12 cellular contexts compared by ENCODE assay signal in the genomic region with DNA sequence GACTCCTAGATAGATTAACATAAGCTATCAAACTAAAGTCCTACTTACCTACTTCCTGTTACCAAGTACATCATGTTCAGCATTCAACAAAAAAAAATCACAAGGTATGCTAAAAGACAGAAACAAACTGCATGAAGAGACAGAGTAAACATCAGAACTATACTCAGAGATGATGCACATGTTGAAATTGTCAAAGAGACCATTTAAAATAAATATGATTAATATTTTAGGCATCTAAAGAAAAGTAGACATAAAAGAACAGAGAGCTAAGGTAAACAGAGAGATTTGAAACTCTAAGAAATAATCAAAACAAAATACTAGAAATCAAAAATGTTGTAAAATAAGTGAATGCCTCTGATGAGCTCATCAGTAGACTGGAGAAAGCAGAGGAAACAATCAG.
DNase-seq lines count a peak whose midpoint lies in the region; ATAC-seq and TF ChIP-seq lines count a peak whose summit lies in the region.
"Had no signal": no experiment of that assay in that cellular context is flagged by ENCODE, and none has a peak within 500 bp of the region (broad histone marks: within the 10 kb centered on the region; RNA-seq: fewer than 3 reads in every experiment).

No MANE protein-coding gene starts in this region.

- no peaks in the 10 kb centered on the region for H3K36me3 Mint-ChIP-seq in MCF 10A (ENCODE audit: insufficient read depth, unreplicated experiment)
- H3K36me3 Mint-ChIP-seq in effector memory CD8-positive, alpha-beta T cell (ENCODE audit: insufficient read depth), result no peaks in the 10 kb centered on the region

- H3K27me3 Mint-ChIP-seq in MCF 10A (ENCODE audit: insufficient read depth, unreplicated experiment), result no peaks in the 10 kb centered on the region
- no peaks in the 10 kb centered on the region for H3K27me3 Mint-ChIP-seq in effector memory CD8-positive, alpha-beta T cell
- H3K27me3 Mint-ChIP-seq: CD4-positive, alpha-beta T cell had no signal

- in situ Hi-C loops in mammary epithelial cell (cut with MboI; ENCODE audit: low sequenced_read_pairs in 2 of 2), result no loop called here

- H3K27ac ChIP-seq in mammary epithelial cell (ENCODE audit: insufficient read depth, low read depth, low read length) (no peak overlapping the region), PC-3 (ENCODE audit: low read length) (peak overlapping the region; percentile 67), epithelial cell of prostate (peak overlapping the region; percentile 74)
- H3K27ac ChIP-seq: C4-2B had no signal

- H3K9ac ChIP-seq in mammary epithelial cell (ENCODE audit: insufficient read depth, low read length) (no peak overlapping the region), PC-3 (ENCODE audit: low read length) (no peak overlapping the region)

- intact Hi-C loops in mammary epithelial cell (cut with micrococcal nuclease), result no loop called here
- intact Hi-C loops in MCF 10A (cut with micrococcal nuclease), result no loop called here
- intact Hi-C loops in PC-3 (cut with micrococcal nuclease), result loop anchor here (1.0 kb wide), 1 partner anchor 11 kb away; no protein-coding TSS in a partner anchor

- no peaks in the 10 kb centered on the region for H3K9me2 ChIP-seq in PC-3 (replicated peaks; ENCODE audit: low read length)

- peaks cover 7% of the 10 kb centered on the region for H3F3A ChIP-seq in PC-3 (ENCODE audit: low read length, unreplicated experiment)

- H3K4me3 ChIP-seq in mammary epithelial cell (replicated peaks in 1 of 3; ENCODE audit: insufficient read depth in 1 of 3, low read depth in 2 of 3, low read length in 3 of 3) (no peak overlapping the region), PC-3 (ENCODE audit: low read length) (no peak overlapping the region)

- H3K9me3 ChIP-seq in mammary epithelial cell (replicated peaks; ENCODE audit: insufficient read depth, low read length) (no peaks in the 10 kb centered on the region), PC-3 (ENCODE audit: low read length) (no peaks in the 10 kb centered on the region)
- H3K9me3 ChIP-seq: Caco-2 had no signal

- H3K9me3 Mint-ChIP-seq in MCF 10A (ENCODE audit: unreplicated experiment), result no peaks in the 10 kb centered on the region
- peaks cover 0 to 7% of the 10 kb centered on the region in 2 donors for H3K9me3 Mint-ChIP-seq in effector memory CD8-positive, alpha-beta T cell
- H3K9me3 Mint-ChIP-seq: CD4-positive, alpha-beta T cell; H9 had no signal

- H3K36me3 ChIP-seq in mammary epithelial cell (ENCODE audit: insufficient read depth, low read length) (no peaks in the 10 kb centered on the region), PC-3 (ENCODE audit: low read depth, low read length) (no peaks in the 10 kb centered on the region)

- no peak overlapping the region for H3K4me3 Mint-ChIP-seq in MCF 10A (ENCODE audit: unreplicated experiment)
- no peak overlapping the region for H3K4me3 Mint-ChIP-seq in effector memory CD8-positive, alpha-beta T cell
- H3K4me3 Mint-ChIP-seq: CD4-positive, alpha-beta T cell; H9 had no signal

- dilution Hi-C loops in mammary epithelial cell (cut with HindIII; ENCODE audit: low sequenced_read_pairs), result no loop called here

- peaks cover 13% of the 10 kb centered on the region for H3K4me1 Mint-ChIP-seq in MCF 10A (ENCODE audit: insufficient read depth, unreplicated experiment)
- no peaks in the 10 kb centered on the region for H3K4me1 Mint-ChIP-seq in effector memory CD8-positive, alpha-beta T cell (ENCODE audit: low read depth in 2 of 2)

- CTCF ChIA-PET in mammary epithelial cell (lab: Charles Lee; ENCODE audit: low non-redundant PET), result no interaction called here
- CTCF ChIA-PET in MCF 10A (lab: Yijun Ruan, JAX), result interaction anchor here (0.7 to 1.1 kb wide), 4 partner anchors 10 to 541 kb away, joined by 3 to 5 read pairs (median 4); no protein-coding TSS in a partner anchor
- CTCF ChIA-PET in PC-3 (lab: Charles Lee), result interaction anchor here (0.5 kb wide), 1 partner anchor 231 kb away, joined by 3 read pairs; no protein-coding TSS in a partner anchor

- H3K27me3 ChIP-seq in mammary epithelial cell (ENCODE audit: insufficient read depth, low read length), result no peaks in the 10 kb centered on the region
- H3K27me3 ChIP-seq in PC-3 (ENCODE audit: low read length), result no peaks in the 10 kb centered on the region

- BruUV-seq in mammary epithelial cell (replicated peaks; lab: Mats Ljungman, UMichigan) (no TSS peak), MCF 10A (replicated peaks; lab: Mats Ljungman, UMichigan) (no TSS peak), PC-3 (replicated peaks; lab: Mats Ljungman, UMichigan) (no TSS peak)

- H2AFZ ChIP-seq in mammary epithelial cell (ENCODE audit: low read depth, low read length) (peak overlapping the region; percentile 70), PC-3 (ENCODE audit: low read length) (peak overlapping the region; percentile 6; the same call in 1 of the 2 replicates)

- H3K4me2 ChIP-seq in mammary epithelial cell (ENCODE audit: insufficient read depth, low read depth, low read length), result no peak overlapping the region
- peak overlapping the region; percentile 41 for H3K4me2 ChIP-seq in PC-3 (ENCODE audit: low read length)

- H3K79me2 ChIP-seq in mammary epithelial cell (ENCODE audit: insufficient read depth, low read length) (no peaks in the 10 kb centered on the region), PC-3 (ENCODE audit: low read length) (no peaks in the 10 kb centered on the region)

- POLR2A ChIA-PET in MCF 10A (lab: Yijun Ruan, JAX) (interaction anchor here (0.6 kb wide), 1 partner anchor 475 kb away, joined by 4 read pairs; no protein-coding TSS in a partner anchor), PC-3 (lab: Charles Lee; ENCODE audit: unreplicated experiment) (no interaction called here)

- H4K20me1 ChIP-seq in mammary epithelial cell (ENCODE audit: insufficient read depth, low read length) (no peaks in the 10 kb centered on the region), PC-3 (ENCODE audit: low read length) (no peaks in the 10 kb centered on the region)

- H3K4me1 ChIP-seq in mammary epithelial cell (ENCODE audit: insufficient read depth, low read length), result no peaks in the 10 kb centered on the region
- peaks cover 25% of the 10 kb centered on the region for H3K4me1 ChIP-seq in PC-3 (ENCODE audit: insufficient read depth, low read length)
- H3K4me1 ChIP-seq: Caco-2 had no signal

- no peak overlapping the region for H3K27ac Mint-ChIP-seq in MCF 10A (ENCODE audit: low read depth, unreplicated experiment)
- H3K27ac Mint-ChIP-seq in effector memory CD8-positive, alpha-beta T cell, result no peak overlapping the region
- H3K27ac Mint-ChIP-seq: CD4-positive, alpha-beta T cell; H9 had no signal

- no peak for TF ChIP-seq CTCF in mammary epithelial cell (conservative IDR thresholded peaks at IDR 0.05 in 1 of 2, IDR thresholded peaks at IDR 0.05 in 1 of 2; ENCODE audit: extremely low read depth in 1 of 2, insufficient read depth in 1 of 2, low read depth in 1 of 2, low read length in 2 of 2)
- no peak for TF ChIP-seq CTCF in MCF 10A (IDR thresholded peaks at IDR 0.05; ENCODE audit: unreplicated experiment)
- TF ChIP-seq CTCF in PC-3 (conservative IDR thresholded peaks at IDR 0.05; ENCODE audit: low read depth, low read length), result no peak

- no peak for DNase-seq in mammary epithelial cell
- no peak for DNase-seq in MCF 10A (ENCODE audit: unreplicated experiment)
- DNase-seq in PC-3, result peak; percentile 75
- DNase-seq in epithelial cell of prostate (ENCODE audit: low read depth, low spot score), result no peak
- no peak for DNase-seq in effector memory CD8-positive, alpha-beta T cell
- no peak for DNase-seq in NCI-H2171 (lab: John Stamatoyannopoulos, UW)
- DNase-seq: AML-193; Caco-2; CD4-positive, alpha-beta T cell; H9; IMR-90 had no signal

- peak; percentile 84 for ATAC-seq in PC-3
- no peak for ATAC-seq in effector memory CD8-positive, alpha-beta T cell (replicated peaks)
